Comparison of ENCODE assay signal across 9 cellular contexts in the genomic region with DNA sequence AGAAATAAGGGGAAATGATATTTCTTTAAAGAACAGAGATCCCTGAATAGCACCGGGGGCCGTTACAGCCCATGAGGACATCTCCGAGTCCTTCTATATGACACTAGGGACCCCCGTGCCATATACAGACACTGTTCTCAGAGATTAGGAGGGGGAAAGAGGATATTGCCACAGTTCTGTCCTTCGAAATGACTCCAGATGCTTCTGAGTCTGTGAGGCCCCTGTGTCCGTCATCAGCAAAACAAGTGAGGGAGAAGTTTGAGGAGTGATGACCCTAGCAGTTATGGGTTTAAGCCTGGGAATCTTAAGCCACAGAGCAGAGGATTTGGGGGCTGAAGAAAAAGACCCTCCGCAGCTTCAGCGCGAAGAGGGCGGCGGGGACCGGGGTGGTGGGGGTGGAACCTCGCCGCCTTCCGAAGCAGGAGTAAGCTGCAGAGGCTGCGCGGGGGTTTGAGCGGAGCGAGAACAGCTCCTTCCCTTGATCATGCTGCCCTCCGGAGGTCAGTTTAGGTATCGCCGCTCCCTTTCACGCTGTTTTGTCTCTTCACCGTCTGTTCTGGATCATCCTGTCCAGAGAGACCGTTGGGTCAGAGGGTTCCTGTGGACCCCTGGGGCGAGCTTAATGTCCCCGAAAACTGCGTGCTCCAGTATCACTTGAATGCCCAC. TPM values are rescaled to one million over a fixed set of nuclear protein-coding genes. Genes with fewer than 3 reads are reported as not detected.
DNase-seq lines count a peak whose midpoint lies in the region; FAIRE-seq lines count a peak whose summit lies in the region.
"Had no signal": no experiment of that assay in that cellular context is flagged by ENCODE, and none has a peak within 500 bp of the region (broad histone marks: within the 10 kb centered on the region; RNA-seq: fewer than 3 reads in every experiment).

No MANE protein-coding gene starts in this region.

- DNase-seq in COLO668 (lab: John Stamatoyannopoulos, UW; ENCODE audit: unreplicated experiment) (peak; percentile 78), GOT3 (lab: John Stamatoyannopoulos, UW) (peak; percentile 64), NCI-H1048 (lab: John Stamatoyannopoulos, UW) (peak; percentile 72), SK-MEL-5 (ENCODE audit: low read depth, low spot score) (peak; percentile 88), frontal cortex (ENCODE audit: low spot score in 2 of 2) (peak; percentile 60 to 70)
- DNase-seq in activated naive CD4-positive, alpha-beta T cell treated with anti-CD3 and anti-CD28 coated beads for 36 hours: peak; percentile 97

- peak overlapping the region; percentile 99 for H3K27ac ChIP-seq in stomach smooth muscle (ENCODE audit: low read length)

- H3K36me3 ChIP-seq in neuron (ENCODE audit: insufficient read depth, low read length) (peaks cover 13% of the 10 kb centered on the region), stomach smooth muscle (ENCODE audit: control insufficient read depth in 2 of 2, insufficient read depth in 2 of 2, low read length in 2 of 2) (peaks cover 0 to 4% of the 10 kb centered on the region in 2 donors)

- H3K9me3 ChIP-seq in neuron (ENCODE audit: low read length) (no peaks in the 10 kb centered on the region), stomach smooth muscle (ENCODE audit: control insufficient read depth in 2 of 2, low read length in 2 of 2) (no peaks in the 10 kb centered on the region)

- H3K27ac Mint-ChIP-seq in activated naive CD4-positive, alpha-beta T cell treated with anti-CD3 and anti-CD28 coated beads for 36 hours: peak overlapping the region; percentile 93

- peak overlapping the region; percentile 87 to 89 for H3K9ac ChIP-seq in stomach smooth muscle (ENCODE audit: low read length in 2 of 2)

- H2AFZ ChIP-seq in neuron (ENCODE audit: low read depth, low read length): peak overlapping the region; percentile 94

- H3K27me3 ChIP-seq in neuron (ENCODE audit: insufficient read depth, low read length) (no peaks in the 10 kb centered on the region), stomach smooth muscle (ENCODE audit: control insufficient read depth in 1 of 2, insufficient read depth in 2 of 2, low read length in 2 of 2) (no peaks in the 10 kb centered on the region)

- H3K9me3 Mint-ChIP-seq in activated naive CD4-positive, alpha-beta T cell treated with anti-CD3 and anti-CD28 coated beads for 36 hours: no peaks in the 10 kb centered on the region

- in situ Hi-C loops in SK-MEL-5 (cut with HindIII; ENCODE audit: low pct_unique_long_range_greater_than_20kb, low sequenced_read_pairs): no loop called here

- peaks cover 23% of the 10 kb centered on the region for H3K4me1 ChIP-seq in neuron (ENCODE audit: insufficient read depth, low read length)
- peaks cover 26% of the 10 kb centered on the region for H3K4me1 ChIP-seq in stomach smooth muscle (ENCODE audit: control insufficient read depth, insufficient read depth, low read length)

- peak overlapping the region; percentile 90 for H3K4me3 Mint-ChIP-seq in activated naive CD4-positive, alpha-beta T cell treated with anti-CD3 and anti-CD28 coated beads for 36 hours

- CTCF ChIA-PET in activated naive CD4-positive, alpha-beta T cell treated with anti-CD3 and anti-CD28 coated beads for 36 hours (lab: Charles Lee): interaction anchor here (0.7 to 5.5 kb wide), 28 partner anchors 8 to 234 kb away, joined by 3 to 57 read pairs (median 5); a partner anchor contains a TSS

- intact Hi-C loops in activated naive CD4-positive, alpha-beta T cell treated with anti-CD3 and anti-CD28 coated beads for 36 hours (cut with micrococcal nuclease): loop anchor here (1.0 to 2.0 kb wide), 5 partner anchors 67 to 234 kb away; a partner anchor contains a TSS

- no peaks in the 10 kb centered on the region for H3K27me3 Mint-ChIP-seq in activated naive CD4-positive, alpha-beta T cell treated with anti-CD3 and anti-CD28 coated beads for 36 hours (ENCODE audit: low read depth)

- FAIRE-seq in frontal cortex (lab: Jason Lieb, UNC): no peak
- FAIRE-seq: endometrium had no signal

- peaks cover 39% of the 10 kb centered on the region for H3K4me1 Mint-ChIP-seq in activated naive CD4-positive, alpha-beta T cell treated with anti-CD3 and anti-CD28 coated beads for 36 hours (ENCODE audit: low read depth)

- H3K36me3 Mint-ChIP-seq in activated naive CD4-positive, alpha-beta T cell treated with anti-CD3 and anti-CD28 coated beads for 36 hours (ENCODE audit: low read depth): peaks cover 21% of the 10 kb centered on the region

- H3K4me3 ChIP-seq in neuron (ENCODE audit: low read length) (peak overlapping the region; percentile 74), stomach smooth muscle (ENCODE audit: low read length in 2 of 2) (peak overlapping the region; percentile 71 to 89)

RNA-seq across cellular contexts. Expression of a gene that starts 23.6 kb away (rescaled TPM):
- 27.1 and 28.5 TPM in 2 replicates for total RNA-seq in SK-MEL-5 (2014; rRNA removed; shearing (Covaris generic))
- 40.7 and 42.3 TPM in 2 replicates for polyA plus RNA-seq in SK-MEL-5 (2015; cell fraction: cytosol; rRNA removed)
- polyA plus RNA-seq in SK-MEL-5 (2015; cell fraction: nucleus; rRNA removed): 281 and 309 TPM in 2 replicates
- 10 to 100 TPM; 30.3 to 31.0 TPM for total RNA-seq in activated naive CD4-positive, alpha-beta T cell treated with anti-CD3 and anti-CD28 coated beads for 36 hours
- 24.9 TPM for total RNA-seq in frontal cortex

RNA-seq across cellular contexts. Expression of a gene that starts 23.8 kb away (rescaled TPM):
- total RNA-seq in SK-MEL-5 (2014; rRNA removed; shearing (Covaris generic)): 4,185 and 4,422 TPM in 2 replicates
- polyA plus RNA-seq in SK-MEL-5 (2015; cell fraction: cytosol; rRNA removed): 2,277 and 3,149 TPM in 2 replicates
- 464 and 696 TPM in 2 replicates for polyA plus RNA-seq in SK-MEL-5 (2015; cell fraction: nucleus; rRNA removed)
- total RNA-seq in activated naive CD4-positive, alpha-beta T cell treated with anti-CD3 and anti-CD28 coated beads for 36 hours: 1,000 to 10,000 TPM; 5,497 to 5,551 TPM
- total RNA-seq in frontal cortex: 4,003 TPM

RNA-seq across cellular contexts. Expression of a gene that starts 28.8 kb away (rescaled TPM):
- 0.83 and 1.0 TPM in 2 replicates for total RNA-seq in SK-MEL-5 (2014; rRNA removed; shearing (Covaris generic))
- 0.31 and 2.6 TPM in 2 replicates for polyA plus RNA-seq in SK-MEL-5 (2015; cell fraction: cytosol; rRNA removed)
- 0.25 TPM in 1 of 2 replicates, not detected in the other for polyA plus RNA-seq in SK-MEL-5 (2015; cell fraction: nucleus; rRNA removed)
- total RNA-seq in activated naive CD4-positive, alpha-beta T cell treated with anti-CD3 and anti-CD28 coated beads for 36 hours: 1 to 10 TPM; 4.4 TPM
- total RNA-seq in frontal cortex: 9.0 TPM

RNA-seq across cellular contexts. Expression of a gene that starts 39.8 kb away (rescaled TPM):
- total RNA-seq in SK-MEL-5 (2014; rRNA removed; shearing (Covaris generic)): 22.5 and 25.8 TPM in 2 replicates
- 37.0 and 38.3 TPM in 2 replicates for polyA plus RNA-seq in SK-MEL-5 (2015; cell fraction: cytosol; rRNA removed)
- polyA plus RNA-seq in SK-MEL-5 (2015; cell fraction: nucleus; rRNA removed): 50.8 and 53.5 TPM in 2 replicates
- total RNA-seq in activated naive CD4-positive, alpha-beta T cell treated with anti-CD3 and anti-CD28 coated beads for 36 hours: 10 to 100 TPM; 17.1 to 18.2 TPM
- total RNA-seq in frontal cortex: 24.5 TPM

RNA-seq across cellular contexts. Expression of a gene that starts 40.9 kb away (rescaled TPM):
- 85.9 and 93.6 TPM in 2 replicates for total RNA-seq in SK-MEL-5 (2014; rRNA removed; shearing (Covaris generic))
- 84.5 and 88.9 TPM in 2 replicates for polyA plus RNA-seq in SK-MEL-5 (2015; cell fraction: cytosol; rRNA removed)
- polyA plus RNA-seq in SK-MEL-5 (2015; cell fraction: nucleus; rRNA removed): 302 and 385 TPM in 2 replicates
- total RNA-seq in activated naive CD4-positive, alpha-beta T cell treated with anti-CD3 and anti-CD28 coated beads for 36 hours: 10 to 100 TPM; 42.5 to 42.9 TPM
- total RNA-seq in frontal cortex: 42.4 TPM

Comparison
In these comparisons a context has a peak if more than half of its experiments do, and no peak if none do; other contexts are left out.
1. Peak in every context shown above with its lines: DNase-seq, H3K4me3 ChIP-seq and H3K27ac ChIP-seq.